8 cellular contexts compared by ENCODE assay signal in the genomic region with DNA sequence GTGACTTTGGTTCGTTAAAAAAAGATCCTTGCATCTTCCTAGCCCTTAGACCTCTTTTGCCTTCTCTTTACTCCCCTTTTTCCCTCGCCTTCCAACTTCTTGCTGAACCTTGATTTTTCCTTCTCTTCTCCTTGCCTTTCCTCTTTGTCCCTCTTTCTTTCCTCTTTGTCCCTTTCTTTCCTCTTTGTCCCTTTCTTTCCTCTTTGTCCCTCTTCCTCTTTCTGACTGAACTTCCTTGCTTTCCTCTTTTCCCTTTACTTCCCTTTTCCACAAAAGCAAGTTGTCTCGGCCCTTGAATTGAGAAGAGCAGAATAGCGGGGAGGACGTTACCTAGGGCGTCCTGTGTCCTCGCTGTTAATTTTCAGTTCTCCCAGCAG. TPM values are rescaled to one million over a fixed set of nuclear protein-coding genes. Genes with fewer than 3 reads are reported as not detected.
A peak's percentile ranks its signal among the peaks of the same experiment; 100 is the strongest.
DNase-seq lines count a peak whose midpoint lies in the region; ATAC-seq and TF ChIP-seq lines count a peak whose summit lies in the region.

No MANE protein-coding gene starts in this region.

- WGBS in psoas muscle, 3 donors, result 8 to 14% (median 11%) methylated on average over 7 of the region's 7 CpGs

- peak overlapping the region; percentile 62 for H3K9ac ChIP-seq in NT2/D1 (ENCODE audit: insufficient read length, low read depth)

- H3K36me3 ChIP-seq in GM06990 (ENCODE audit: control insufficient read depth, insufficient read depth, low read length) (no peaks in the 10 kb centered on the region), NT2/D1 (ENCODE audit: insufficient read depth, insufficient read length, low read length) (no peaks in the 10 kb centered on the region), psoas muscle (ENCODE audit: insufficient read depth in 1 of 2, low read depth in 1 of 2) (no peaks in the 10 kb centered on the region)

- no peak for TF ChIP-seq CTCF in GM06990 (IDR thresholded peaks at IDR 0.05; ENCODE audit: insufficient read depth, low read length, poor library complexity, severe bottlenecking)
- TF ChIP-seq CTCF in epithelial cell of esophagus (IDR thresholded peaks at IDR 0.05; ENCODE audit: insufficient read depth, low read depth, low read length, missing control alignments), result no peak
- TF ChIP-seq CTCF in psoas muscle (IDR thresholded peaks at IDR 0.05), result no peak

- intact Hi-C loops in psoas muscle (cut with DNase I), result loop anchor here (2.0 to 10.0 kb wide), 5 partner anchors 61 to 491 kb away; a partner anchor contains a TSS

- peak overlapping the region; percentile 72 for H3K4me3 ChIP-seq in GM06990 (replicated peaks; ENCODE audit: low read depth, low read length)
- H3K4me3 ChIP-seq in NT2/D1 (ENCODE audit: insufficient read length, low read depth), result peak overlapping the region; percentile 66
- peak overlapping the region; percentile 83 for H3K4me3 ChIP-seq in epithelial cell of esophagus (ENCODE audit: low read length)
- H3K4me3 ChIP-seq in psoas muscle, result peak overlapping the region; percentile 71

- H3K9me3 ChIP-seq in NT2/D1 (ENCODE audit: insufficient read depth, low read length) (no peaks in the 10 kb centered on the region), psoas muscle (no peaks in the 10 kb centered on the region)

- no peak overlapping the region for H3K27ac ChIP-seq in psoas muscle

- ATAC-seq in psoas muscle (no peak), GM18517 (IDR thresholded peaks at IDR 0.05; ENCODE audit: unreplicated experiment) (no peak), GM21381 (IDR thresholded peaks at IDR 0.05; ENCODE audit: unreplicated experiment) (no peak)

- H3K27me3 ChIP-seq in GM06990 (replicated peaks; ENCODE audit: control insufficient read depth, insufficient read depth, low read length) (no peaks in the 10 kb centered on the region), NT2/D1 (ENCODE audit: insufficient read depth, insufficient read length) (peaks cover 54% of the 10 kb centered on the region), psoas muscle (ENCODE audit: insufficient read depth in 3 of 3, low read length in 2 of 3) (no peaks in the 10 kb centered on the region)

- DNase-seq in GM06990 (ENCODE audit: extremely low read depth, insufficient read length) (no peak), NT2/D1 (ENCODE audit: low read depth, low spot score) (no peak), epithelial cell of esophagus (ENCODE audit: low read depth) (no peak), psoas muscle (no peak), KG1 (lab: John Stamatoyannopoulos, UW) (no peak), NCI-H1092 (lab: John Stamatoyannopoulos, UW) (no peak)

- H3K4me1 ChIP-seq in NT2/D1 (ENCODE audit: insufficient read depth, insufficient read length) (peaks cover 7% of the 10 kb centered on the region), psoas muscle (peaks cover 13% of the 10 kb centered on the region)

RNA-seq across cellular contexts. Expression of a gene that starts 1.4 kb away (rescaled TPM):
- total RNA-seq in psoas muscle, result 1 to 10 TPM; 2.5 to 6.0 (median 3.2) TPM
- 1 to 10 TPM; 1.2 to 9.8 (median 4.3) TPM for polyA plus RNA-seq in psoas muscle
